Comparison of ENCODE assay signal across 11 cellular contexts in the genomic region with DNA sequence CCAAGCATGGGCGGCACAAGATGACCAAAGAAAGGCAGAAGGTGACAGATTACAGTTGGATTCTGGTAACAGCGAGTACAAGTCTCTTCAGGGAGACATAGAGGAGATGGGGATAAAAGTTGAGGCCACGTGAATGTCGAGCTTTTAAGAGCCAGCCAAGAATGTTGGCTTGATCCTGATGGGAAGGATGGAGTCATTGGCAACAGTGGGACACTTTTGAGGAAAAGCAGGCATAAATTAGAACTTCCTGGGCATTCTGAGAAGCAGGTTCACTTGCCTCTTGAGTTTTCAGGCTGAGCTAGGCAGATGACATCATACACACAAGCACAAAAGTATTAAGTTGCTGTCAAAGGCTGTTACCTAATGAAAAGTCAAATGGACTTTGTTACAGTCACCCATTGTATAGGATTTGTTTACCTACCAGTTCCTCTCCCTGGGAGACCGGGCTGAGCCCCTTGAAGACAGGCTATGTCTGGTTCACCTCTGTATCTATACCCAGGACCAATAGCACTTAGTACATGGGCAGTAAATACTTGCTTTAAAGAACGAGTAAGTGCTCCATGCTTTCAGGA. TPM values are rescaled to one million over a fixed set of nuclear protein-coding genes. Genes with fewer than 3 reads are reported as not detected.
DNase-seq lines count a peak whose midpoint lies in the region; ATAC-seq and TF ChIP-seq lines count a peak whose summit lies in the region.
"Had no signal": no experiment of that assay in that cellular context is flagged by ENCODE, and none has a peak within 500 bp of the region (broad histone marks: within the 10 kb centered on the region; RNA-seq: fewer than 3 reads in every experiment).

No MANE protein-coding gene starts in this region.

- H3K4me1 ChIP-seq in endodermal cell (ENCODE audit: control insufficient read depth, insufficient read depth, low read length), result peaks cover 24% of the 10 kb centered on the region

- peaks cover 3% of the 10 kb centered on the region for H3K36me3 ChIP-seq in endodermal cell (ENCODE audit: control insufficient read depth, insufficient read depth, low read length)
- H3K36me3 ChIP-seq: vagina had no signal

- H3K4me1 Mint-ChIP-seq in activated CD4-positive, alpha-beta T cell treated with anti-CD3 and anti-CD28 coated beads for 36 hours, result peaks cover 79% of the 10 kb centered on the region
- H3K4me1 Mint-ChIP-seq in T-cell, result peaks cover 85 to 88% (median 85%) of the 10 kb centered on the region in 3 donors
- peaks cover 44% of the 10 kb centered on the region for H3K4me1 Mint-ChIP-seq in endodermal cell

- H3K27ac ChIP-seq in endodermal cell (ENCODE audit: low read depth, low read length), result no peak overlapping the region

- H3K4me3 ChIP-seq in endodermal cell (ENCODE audit: low read length) (peak overlapping the region; percentile 8), retinal pigment epithelial cell (ENCODE audit: low read length) (no peak overlapping the region)
- H3K4me3 ChIP-seq: vagina had no signal

- no peaks in the 10 kb centered on the region for H3K27me3 Mint-ChIP-seq in activated CD4-positive, alpha-beta T cell treated with anti-CD3 and anti-CD28 coated beads for 36 hours
- H3K27me3 Mint-ChIP-seq in T-cell (no peaks in the 10 kb centered on the region), endodermal cell (ENCODE audit: insufficient read depth) (no peaks in the 10 kb centered on the region)

- no peak overlapping the region for H3K4me3 Mint-ChIP-seq in activated CD4-positive, alpha-beta T cell treated with anti-CD3 and anti-CD28 coated beads for 36 hours
- H3K4me3 Mint-ChIP-seq in T-cell (peak overlapping the region in 2 of 3 donors; percentile 21 to 73), endodermal cell (no peak overlapping the region)

- no peak for DNase-seq in activated CD4-positive, alpha-beta T cell treated with anti-CD3 and anti-CD28 coated beads for 36 hours
- DNase-seq in activated CD4-positive, alpha-beta T cell treated with anti-CD3 and anti-CD28 coated beads for 4 hours, result no peak
- DNase-seq in T-cell (no peak), endodermal cell (no peak), retinal pigment epithelial cell (ENCODE audit: low read depth) (peak; percentile 39), AG08396 (ENCODE audit: low spot score) (no peak), NCI-H1436 treated with DMSO at 0.1 percent for 48 hours (lab: John Stamatoyannopoulos, UW) (no peak), MV-4-11 (lab: John Stamatoyannopoulos, UW) (no peak)
- DNase-seq: DND-41, NCI-H1930 had no signal

- POLR2A ChIA-PET in activated CD4-positive, alpha-beta T cell treated with anti-CD3 and anti-CD28 coated beads for 36 hours (lab: Charles Lee), result no interaction called here
- POLR2A ChIA-PET in T-cell (lab: Charles Lee), result no interaction called here

- intact Hi-C loops in activated CD4-positive, alpha-beta T cell treated with anti-CD3 and anti-CD28 coated beads for 36 hours (cut with DNase I, micrococcal nuclease), result loop anchor here in 1 of 2 experiments (5.0 kb wide), 2 partner anchors 42 to 128 kb away; a partner anchor contains a TSS

- peaks cover 8% of the 10 kb centered on the region for H3K36me3 Mint-ChIP-seq in activated CD4-positive, alpha-beta T cell treated with anti-CD3 and anti-CD28 coated beads for 36 hours (ENCODE audit: low read depth)
- H3K36me3 Mint-ChIP-seq in T-cell, result no peaks in the 10 kb centered on the region
- H3K36me3 Mint-ChIP-seq in endodermal cell (ENCODE audit: low read depth), result peaks cover 9% of the 10 kb centered on the region

- ATAC-seq in activated CD4-positive, alpha-beta T cell treated with anti-CD3 and anti-CD28 coated beads for 36 hours, result no peak
- no peak for ATAC-seq in T-cell (replicated peaks in 1 of 4)

- TF ChIP-seq CTCF in endodermal cell (conservative IDR thresholded peaks at IDR 0.05) (no peak), retinal pigment epithelial cell (conservative IDR thresholded peaks at IDR 0.05; ENCODE audit: low read depth, low read length) (no peak)

- no peaks in the 10 kb centered on the region for H3K9me3 Mint-ChIP-seq in activated CD4-positive, alpha-beta T cell treated with anti-CD3 and anti-CD28 coated beads for 36 hours (ENCODE audit: low read depth)
- H3K9me3 Mint-ChIP-seq in T-cell (no peaks in the 10 kb centered on the region), endodermal cell (no peaks in the 10 kb centered on the region)

- no peaks in the 10 kb centered on the region for H3K27me3 ChIP-seq in endodermal cell (ENCODE audit: control insufficient read depth, insufficient read depth, low read length, poor library complexity, severe bottlenecking)
- H3K27me3 ChIP-seq: vagina had no signal

- H3K9ac ChIP-seq in endodermal cell (ENCODE audit: extremely low read depth, low read length, poor library complexity, severe bottlenecking), result no peak overlapping the region

- H3K27ac Mint-ChIP-seq in activated CD4-positive, alpha-beta T cell treated with anti-CD3 and anti-CD28 coated beads for 36 hours, result peak overlapping the region; percentile 53
- peak overlapping the region; percentile 89 to 93 for H3K27ac Mint-ChIP-seq in T-cell
- peak overlapping the region; percentile 76 for H3K27ac Mint-ChIP-seq in endodermal cell

- no peaks in the 10 kb centered on the region for H3K9me3 ChIP-seq in endodermal cell (ENCODE audit: control insufficient read depth, low read length)
- H3K9me3 ChIP-seq: vagina had no signal

- WGBS in endodermal cell (ENCODE audit: insufficient coverage in 1 of 2, insufficient read length in 1 of 2), 2 experiments, result 90% methylated on average over 4 to 6 of the region's 6 CpGs

- CTCF ChIA-PET in activated CD4-positive, alpha-beta T cell treated with anti-CD3 and anti-CD28 coated beads for 36 hours (lab: Charles Lee), result interaction anchor here (0.6 to 1.1 kb wide), 5 partner anchors 22 to 175 kb away, joined by 3 to 5 read pairs (median 3); no protein-coding TSS in a partner anchor
- CTCF ChIA-PET in T-cell (lab: Charles Lee), result interaction anchor here in 1 of 2 donors (1.0 kb wide), 1 partner anchor 132 kb away, joined by 3 read pairs; no protein-coding TSS in a partner anchor

RNA-seq across cellular contexts. Expression of a gene that starts 41.1 kb away (rescaled TPM):
- total RNA-seq in activated CD4-positive, alpha-beta T cell treated with anti-CD3 and anti-CD28 coated beads for 36 hours, result 10 to 100 TPM; 37.3 to 40.3 TPM
- total RNA-seq in T-cell (100 to 1,000 TPM; 122 to 173 (median 143) TPM), endodermal cell (10 to 100 TPM; 57.5 to 62.5 TPM)
- 13.7 TPM for polyA plus RNA-seq in endodermal cell (2013, experiment 1 of 2)
- polyA plus RNA-seq in endodermal cell (2013, experiment 2 of 2), result 14.7 TPM

Comparison
In these comparisons a context has a peak if more than half of its experiments do, and no peak if none do; other contexts are left out.
1. H3K4me3 Mint-ChIP-seq: peak in T-cell (2 of 3); none in activated CD4-positive, alpha-beta T cell treated with anti-CD3 and anti-CD28 coated beads for 36 hours (single experiment) and endodermal cell (single experiment).
2. Peak in every context shown above with its lines, with median percentiles within 50 percentile points of each other: H3K27ac Mint-ChIP-seq.